Comparison of ENCODE assay signal across 12 cellular contexts in the genomic region with DNA sequence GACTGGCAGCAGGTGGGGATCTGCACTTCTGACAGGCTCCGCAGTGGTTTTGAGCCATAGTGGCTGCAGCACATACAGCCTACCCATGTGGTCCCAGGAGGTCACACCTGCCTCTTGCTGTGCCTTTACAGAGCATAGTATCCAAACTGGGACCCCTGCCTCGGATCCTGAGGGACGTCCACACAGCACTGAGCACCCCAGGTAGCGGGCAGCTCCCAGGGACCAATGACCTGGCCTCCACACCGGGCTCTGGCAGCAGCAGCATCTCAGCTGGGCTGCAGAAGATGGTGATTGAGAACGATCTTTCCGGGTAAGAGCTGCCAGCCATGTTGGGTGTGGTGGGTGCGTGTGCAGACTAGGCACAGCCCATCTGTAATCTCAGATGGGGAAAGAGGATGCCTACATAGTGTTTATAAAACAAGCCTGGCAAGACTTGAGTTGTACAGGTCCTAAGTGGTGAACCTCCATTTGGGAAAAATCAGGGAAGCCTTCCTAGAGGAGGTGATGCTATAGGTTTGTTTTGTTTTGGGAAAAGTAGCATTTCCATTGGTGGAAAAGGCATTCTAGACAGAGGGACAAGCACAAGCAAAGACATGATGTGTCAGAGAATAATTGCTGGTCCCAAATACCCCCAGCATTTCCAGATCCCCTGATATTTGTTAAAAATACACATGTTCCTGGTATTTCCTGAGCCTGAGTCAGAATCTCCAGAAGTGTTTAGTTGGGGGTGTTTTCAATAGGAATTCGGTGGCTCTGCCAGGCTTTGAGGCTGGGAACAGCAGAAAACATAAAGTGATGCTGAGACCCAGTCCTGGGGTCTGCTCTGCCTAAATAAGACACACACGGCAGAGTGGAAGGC.
DNase-seq lines count a peak whose midpoint lies in the region; ATAC-seq and TF ChIP-seq lines count a peak whose summit lies in the region.
"Had no signal": no experiment of that assay in that cellular context is flagged by ENCODE, and none has a peak within 500 bp of the region (broad histone marks: within the 10 kb centered on the region; RNA-seq: fewer than 3 reads in every experiment).

No MANE protein-coding gene starts in this region.

- BruUV-seq in mammary epithelial cell (replicated peaks; lab: Mats Ljungman, UMichigan) = no TSS peak

- peaks cover 39% of the 10 kb centered on the region for H3K4me1 Mint-ChIP-seq in osteocyte (ENCODE audit: unreplicated experiment)

- H3K27me3 Mint-ChIP-seq in osteocyte (ENCODE audit: unreplicated experiment) = no peaks in the 10 kb centered on the region

- H3K9ac ChIP-seq in HUES6 (ENCODE audit: low read length) (no peak overlapping the region), fibroblast of lung (ENCODE audit: insufficient read depth, low read length) (no peak overlapping the region), mammary epithelial cell (ENCODE audit: insufficient read depth, low read length) (no peak overlapping the region)

- H3K9me3 ChIP-seq in AG04450 (ENCODE audit: control insufficient read depth, insufficient read depth, low read length) (no peaks in the 10 kb centered on the region; the same call in 1 of the 2 replicates), HUES6 (ENCODE audit: control insufficient read depth, insufficient read depth, low read depth, low read length) (no peaks in the 10 kb centered on the region), fibroblast of lung (ENCODE audit: control insufficient read depth, insufficient read depth, low read depth, low read length) (no peaks in the 10 kb centered on the region), mammary epithelial cell (replicated peaks; ENCODE audit: insufficient read depth, low read length) (no peaks in the 10 kb centered on the region)
- H3K9me3 ChIP-seq: adrenal gland, upper lobe of left lung had no signal

- WGBS in mammary epithelial cell (ENCODE audit: low coverage, missing lambda C conversion rate) = 83% methylated on average over 7 of the region's 10 CpGs

- no peak for TF ChIP-seq CTCF in AG04450 (IDR thresholded peaks at IDR 0.05; ENCODE audit: low read depth, low read length)
- TF ChIP-seq CTCF in fibroblast of lung (conservative IDR thresholded peaks at IDR 0.05 in 1 of 2, IDR thresholded peaks at IDR 0.05 in 1 of 2; ENCODE audit: low read depth in 1 of 2, low read length in 2 of 2) = no peak
- TF ChIP-seq CTCF in osteocyte (IDR thresholded peaks at IDR 0.05) = no peak
- TF ChIP-seq CTCF in mammary epithelial cell (conservative IDR thresholded peaks at IDR 0.05 in 1 of 2, IDR thresholded peaks at IDR 0.05 in 1 of 2; ENCODE audit: extremely low read depth in 1 of 2, insufficient read depth in 1 of 2, low read depth in 1 of 2, low read length in 2 of 2) = no peak

- H3K4me2 ChIP-seq in fibroblast of lung (ENCODE audit: extremely low read depth, insufficient read depth, low read length) (peak overlapping the region; percentile 6), mammary epithelial cell (ENCODE audit: insufficient read depth, low read depth, low read length) (no peak overlapping the region)

- peaks cover 98% of the 10 kb centered on the region for H3K36me3 ChIP-seq in HUES6 (ENCODE audit: control insufficient read depth, insufficient read depth, low read length)
- H3K36me3 ChIP-seq in fibroblast of lung (ENCODE audit: control insufficient read depth, insufficient read depth, low read length) = peaks cover 14% of the 10 kb centered on the region
- peaks cover 45% of the 10 kb centered on the region for H3K36me3 ChIP-seq in mammary epithelial cell (ENCODE audit: insufficient read depth, low read length)

- in situ Hi-C loops in mammary epithelial cell (cut with MboI; ENCODE audit: low sequenced_read_pairs in 2 of 2) = no loop called here

- DNase-seq in AG04450 (ENCODE audit: low read depth, low spot score) (peak; percentile 18), fibroblast of lung (ENCODE audit: low read depth in 2 of 2) (peak; percentile 14 to 81), osteocyte (ENCODE audit: extremely low spot score, unreplicated experiment) (no peak), NOMO-1 treated with DMSO at 0.1 percent for 48 hours (lab: John Stamatoyannopoulos, UW; ENCODE audit: unreplicated experiment) (no peak), mammary epithelial cell (no peak), NCI-H1105 treated with DMSO at 0.1 percent for 48 hours (lab: John Stamatoyannopoulos, UW) (no peak)
- DNase-seq: NCI-H510A treated with DMSO at 0.1 percent for 48 hours, RPMI8226, upper lobe of left lung had no signal

- H3K27ac Mint-ChIP-seq in osteocyte (ENCODE audit: unreplicated experiment) = peak overlapping the region; percentile 70

- no peaks in the 10 kb centered on the region for H3K4me1 ChIP-seq in HUES6 (ENCODE audit: control insufficient read depth, insufficient read depth, low read length)
- peaks cover 12% of the 10 kb centered on the region for H3K4me1 ChIP-seq in fibroblast of lung (ENCODE audit: control insufficient read depth, extremely low read depth, insufficient read depth, low read length)
- peaks cover 5% of the 10 kb centered on the region for H3K4me1 ChIP-seq in mammary epithelial cell (ENCODE audit: insufficient read depth, low read length)

- no peaks in the 10 kb centered on the region for H3K79me2 ChIP-seq in fibroblast of lung (ENCODE audit: control insufficient read depth, insufficient read depth, low read length)
- H3K79me2 ChIP-seq in mammary epithelial cell (ENCODE audit: insufficient read depth, low read length) = peaks cover 30% of the 10 kb centered on the region

- H3K4me3 ChIP-seq in AG04450 (ENCODE audit: low read depth, low read length) (no peak overlapping the region), HUES6 (ENCODE audit: low read depth, low read length) (no peak overlapping the region), fibroblast of lung (replicated peaks in 1 of 4; ENCODE audit: control extremely low read depth in 1 of 4, insufficient read depth in 1 of 4, low read depth in 3 of 4, low read length in 4 of 4) (no peak overlapping the region), mammary epithelial cell (replicated peaks in 1 of 3; ENCODE audit: insufficient read depth in 1 of 3, low read depth in 2 of 3, low read length in 3 of 3) (no peak overlapping the region)
- H3K4me3 ChIP-seq: adrenal gland, upper lobe of left lung had no signal

- H3K27ac ChIP-seq in AG04450 (ENCODE audit: low read depth, low read length) (peak overlapping the region; percentile 68), HUES6 (ENCODE audit: low read depth, low read length) (0 out of 2 replicates have a peak overlapping the region, but pooled peaks have one; percentile 52), fibroblast of lung (ENCODE audit: insufficient read depth, low read length) (peak overlapping the region; percentile 22), mammary epithelial cell (ENCODE audit: insufficient read depth, low read depth, low read length) (no peak overlapping the region)

- dilution Hi-C loops in mammary epithelial cell (cut with HindIII; ENCODE audit: low sequenced_read_pairs) = no loop called here

- H3K9me3 Mint-ChIP-seq in osteocyte (ENCODE audit: unreplicated experiment) = no peaks in the 10 kb centered on the region

- no peak overlapping the region for H3K4me3 Mint-ChIP-seq in osteocyte (ENCODE audit: unreplicated experiment)

- ATAC-seq in HG02642 (IDR thresholded peaks at IDR 0.05; ENCODE audit: poor library complexity, unreplicated experiment) = no peak

- H4K20me1 ChIP-seq in fibroblast of lung (ENCODE audit: control insufficient read depth, extremely low read depth, insufficient read depth, low read length) = no peaks in the 10 kb centered on the region
- no peaks in the 10 kb centered on the region for H4K20me1 ChIP-seq in mammary epithelial cell (ENCODE audit: insufficient read depth, low read length)

- POLR2A ChIA-PET in AG04450 (lab: Yijun Ruan, JAX) = no interaction called here

- no peaks in the 10 kb centered on the region for H3K27me3 ChIP-seq in AG04450 (ENCODE audit: control insufficient read depth, insufficient read depth, low read length)
- no peaks in the 10 kb centered on the region for H3K27me3 ChIP-seq in HUES6 (ENCODE audit: control insufficient read depth, insufficient read depth, low read length)
- H3K27me3 ChIP-seq in fibroblast of lung (ENCODE audit: control insufficient read depth, insufficient read depth, low read length) = no peaks in the 10 kb centered on the region
- no peaks in the 10 kb centered on the region for H3K27me3 ChIP-seq in mammary epithelial cell (ENCODE audit: insufficient read depth, low read length)
- H3K27me3 ChIP-seq: adrenal gland, upper lobe of left lung had no signal

- intact Hi-C loops in mammary epithelial cell (cut with micrococcal nuclease) = no loop called here

- CTCF ChIA-PET in AG04450 (lab: Charles Lee) (no interaction called here), mammary epithelial cell (lab: Charles Lee; ENCODE audit: low non-redundant PET) (no interaction called here)

- H2AFZ ChIP-seq in fibroblast of lung (ENCODE audit: low read length) (no peak overlapping the region), mammary epithelial cell (ENCODE audit: low read depth, low read length) (no peak overlapping the region)

- peaks cover 40% of the 10 kb centered on the region for H3K36me3 Mint-ChIP-seq in osteocyte (ENCODE audit: unreplicated experiment)

Comparison
In these comparisons a context has a peak if more than half of its experiments do, and no peak if none do; other contexts are left out.
1. DNase-seq: peak in AG04450 (single experiment) and fibroblast of lung (2 of 2); none in osteocyte (single experiment), NOMO-1 treated with DMSO at 0.1 percent for 48 hours (single experiment), mammary epithelial cell (single experiment) and NCI-H1105 treated with DMSO at 0.1 percent for 48 hours (single experiment).